ENCODE assay signal across 10 cellular contexts in the genomic region with DNA sequence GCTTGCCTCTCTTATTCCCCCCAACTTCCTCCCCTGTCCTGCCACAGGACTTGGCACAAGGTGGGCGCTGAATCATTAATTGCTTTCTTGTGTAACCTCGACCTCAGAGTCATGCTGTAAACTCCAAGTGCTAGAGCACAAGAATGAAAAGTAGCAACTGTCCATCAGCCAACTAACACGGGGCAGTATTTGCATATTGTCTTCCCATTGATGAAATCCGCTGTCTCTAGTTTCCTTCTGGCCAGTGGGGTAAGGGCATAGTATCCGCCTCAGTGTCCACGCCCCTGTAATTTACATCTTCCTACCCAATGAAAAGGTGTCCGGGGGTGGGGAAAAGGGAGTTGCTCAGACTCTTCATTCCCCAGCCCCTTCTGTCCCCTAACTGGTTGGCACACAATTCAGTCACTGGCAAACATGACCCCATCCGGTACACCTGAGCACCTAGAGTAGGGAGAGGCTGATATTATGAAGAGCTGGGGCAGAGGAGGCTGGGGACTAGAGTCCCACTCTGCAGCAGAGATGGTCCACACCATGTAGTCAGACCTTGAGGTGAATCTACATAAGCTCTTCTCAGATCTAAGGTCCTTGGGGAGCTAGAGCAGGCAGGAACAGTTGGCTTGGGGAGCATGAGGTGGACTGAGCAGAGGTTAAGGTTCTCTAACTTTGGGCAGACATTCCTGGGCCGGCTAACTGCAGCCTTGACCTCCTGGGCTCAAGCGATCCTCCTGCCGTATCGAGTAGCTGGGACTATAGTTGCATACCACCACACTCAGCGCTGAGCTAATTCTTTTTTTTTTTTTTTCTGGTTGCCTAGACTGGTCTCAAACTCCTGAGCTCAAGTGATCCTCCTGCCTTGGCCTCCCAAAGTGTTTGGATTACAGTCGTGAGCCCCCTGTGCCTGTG. TPM values are rescaled to one million over a fixed set of nuclear protein-coding genes. Genes with fewer than 3 reads are reported as not detected.
DNase-seq lines count a peak whose midpoint lies in the region; ATAC-seq and TF ChIP-seq lines count a peak whose summit lies in the region.
"Had no signal": no experiment of that assay in that cellular context is flagged by ENCODE, and none has a peak within 500 bp of the region (broad histone marks: within the 10 kb centered on the region; RNA-seq: fewer than 3 reads in every experiment).

No MANE protein-coding gene starts in this region.

- no peaks in the 10 kb centered on the region for H3K9me2 ChIP-seq in hepatocyte (replicated peaks; ENCODE audit: insufficient read depth)

- H3K36me3 Mint-ChIP-seq in T-cell: no peaks in the 10 kb centered on the region

- no peak overlapping the region for H2AFZ ChIP-seq in hepatocyte

- H3K79me2 ChIP-seq in hepatocyte: no peaks in the 10 kb centered on the region

- peak overlapping the region; percentile 65 for H3K4me2 ChIP-seq in hepatocyte

- peak overlapping the region; percentile 54 for H3K27ac ChIP-seq in cardiac muscle cell
- H3K27ac ChIP-seq in hepatocyte: peak overlapping the region; percentile 46

- no peak overlapping the region for H3K4me3 Mint-ChIP-seq in T-cell
- H3K4me3 Mint-ChIP-seq: T-helper 1 cell treated with Interleukin-12 subunit alpha and Interleukin-12 subunit beta and Interleukin-4 antibody, amounts not matched to agents 30 μg/mL and 1 μg/mL, for 36 hours had no signal

- H3K27me3 Mint-ChIP-seq in T-cell: no peaks in the 10 kb centered on the region

- H3K36me3 ChIP-seq in cardiac muscle cell (no peaks in the 10 kb centered on the region), hepatocyte (replicated peaks; ENCODE audit: insufficient read depth, low read depth) (no peaks in the 10 kb centered on the region)

- H3K4me1 Mint-ChIP-seq in T-cell: peaks cover 30 to 42% (median 37%) of the 10 kb centered on the region in 3 donors

- H3K27ac Mint-ChIP-seq in T-cell: peak overlapping the region in 1 of 2 donors; percentile 36
- H3K27ac Mint-ChIP-seq: T-helper 1 cell treated with Interleukin-12 subunit alpha and Interleukin-12 subunit beta and Interleukin-4 antibody, amounts not matched to agents 30 μg/mL and 1 μg/mL, for 36 hours had no signal

- WGBS in hepatocyte (ENCODE audit: low lambda C conversion rate, missing lambda C conversion rate): 41% methylated on average over 14 of the region's 14 CpGs

- no peaks in the 10 kb centered on the region for H3K9me3 Mint-ChIP-seq in T-cell
- H3K9me3 Mint-ChIP-seq: T-helper 1 cell treated with Interleukin-12 subunit alpha and Interleukin-12 subunit beta and Interleukin-4 antibody, amounts not matched to agents 30 μg/mL and 1 μg/mL, for 36 hours had no signal

- intact Hi-C loops in cardiac septum (cut with DNase I): no loop called here

- no peaks in the 10 kb centered on the region for H4K20me1 ChIP-seq in hepatocyte (ENCODE audit: insufficient read depth, poor library complexity, severe bottlenecking)

- POLR2A ChIA-PET in T-cell (lab: Charles Lee): interaction anchor here in 1 of 2 donors (0.5 kb wide), 1 partner anchor 47 kb away, joined by 7 read pairs; no protein-coding TSS in a partner anchor

- H3K4me1 ChIP-seq in cardiac muscle cell (ENCODE audit: low read depth) (peaks cover 5% of the 10 kb centered on the region), hepatocyte (ENCODE audit: insufficient read depth) (no peaks in the 10 kb centered on the region)

- DNase-seq in cardiac muscle cell (ENCODE audit: low read depth in 1 of 2, low spot score in 1 of 2): peak; percentile 75 to 89
- DNase-seq in cardiac septum (ENCODE audit: low spot score): no peak
- DNase-seq in RKO (ENCODE audit: low spot score): peak; percentile 79
- DNase-seq in hepatocyte (ENCODE audit: low spot score): peak; percentile 77
- DNase-seq in activated gamma-delta T cell treated with Interleukin-2 at 50 U/mL for 16 hours: no peak
- DNase-seq in central memory CD4-positive, alpha-beta T cell: no peak
- DNase-seq in T-cell: no peak
- no peak for DNase-seq in NCI-H1417 treated with DMSO at 0.1 percent for 48 hours (lab: John Stamatoyannopoulos, UW)

- H3K9me3 ChIP-seq in cardiac muscle cell (ENCODE audit: low read depth) (no peaks in the 10 kb centered on the region), hepatocyte (ENCODE audit: low read depth) (no peaks in the 10 kb centered on the region)

- H3K27me3 ChIP-seq in cardiac muscle cell: no peaks in the 10 kb centered on the region
- H3K27me3 ChIP-seq in hepatocyte: no peaks in the 10 kb centered on the region

- no peak overlapping the region for H3K4me3 ChIP-seq in cardiac muscle cell
- H3K4me3 ChIP-seq in hepatocyte: no peak overlapping the region

- TF ChIP-seq CTCF in cardiac muscle cell (IDR thresholded peaks at IDR 0.05; ENCODE audit: low read depth, low read length) (no peak), hepatocyte (IDR thresholded peaks at IDR 0.05; ENCODE audit: poor library complexity) (no peak)

- CTCF ChIA-PET in T-cell (lab: Charles Lee): interaction anchor here in 1 of 2 donors (0.6 to 0.8 kb wide), 2 partner anchors 10 to 720 kb away, joined by 3 to 4 read pairs; no protein-coding TSS in a partner anchor

- no peak for ATAC-seq in T-cell (replicated peaks in 1 of 4)

RNA-seq across cellular contexts. Expression of gene GGA1, which starts 6.8 kb away (rescaled TPM):
- total RNA-seq in cardiac muscle cell (91.9 and 114 TPM in 2 replicates), cardiac septum (32.5 TPM), hepatocyte (25.5 and 30.2 TPM in 2 replicates), T-cell (100 to 1,000 TPM in 2 of 5 donors, 10 to 100 TPM in 3; 83.8 to 105 (median 97.7) TPM)
- polyA plus RNA-seq in cardiac muscle cell (81.9 and 82.6 TPM in 2 replicates), hepatocyte (51.5 and 75.3 TPM in 2 replicates)

RNA-seq across cellular contexts. Expression of gene LGALS2, which starts 21.9 kb away (rescaled TPM):
- total RNA-seq in cardiac muscle cell (not detected in 2 replicates), cardiac septum (not detected), hepatocyte (60.1 and 80.9 TPM in 2 replicates), T-cell (1 to 10 TPM in 1 of 5 donors, under 1 TPM in 1, not detected in 3; 0.63 to 1.4 TPM)
- polyA plus RNA-seq in cardiac muscle cell (not detected in 2 replicates), hepatocyte (115 and 125 TPM in 2 replicates)
- total RNA-seq: pulmonary artery endothelial cell had no signal

RNA-seq across cellular contexts. Expression of gene SH3BP1, which starts 37.7 kb away (rescaled TPM):
- 24.3 and 51.9 TPM in 2 replicates for total RNA-seq in cardiac muscle cell
- 15.0 and 20.7 TPM in 2 replicates for polyA plus RNA-seq in cardiac muscle cell
- 2.3 TPM for total RNA-seq in cardiac septum
- total RNA-seq in hepatocyte: 6.4 and 14.0 TPM in 2 replicates
- 12.3 and 21.6 TPM in 2 replicates for polyA plus RNA-seq in hepatocyte
- total RNA-seq in T-cell: 100 to 1,000 TPM in 1 of 5 donors, 10 to 100 TPM in 4; 91.3 to 111 (median 93.6) TPM

RNA-seq across cellular contexts. Expression of gene CDC42EP1, which starts 41.5 kb away (rescaled TPM):
- total RNA-seq in cardiac muscle cell: 8.9 and 12.7 TPM in 2 replicates
- polyA plus RNA-seq in cardiac muscle cell: 10.9 and 21.6 TPM in 2 replicates
- total RNA-seq in cardiac septum: 18.8 TPM
- 31.4 and 34.6 TPM in 2 replicates for total RNA-seq in hepatocyte
- 146 and 149 TPM in 2 replicates for polyA plus RNA-seq in hepatocyte
- under 1 TPM in 3 of 5 donors, not detected in 2; 0.47 to 0.73 (median 0.62) TPM for total RNA-seq in T-cell

RNA-seq across cellular contexts. Expression of gene PDXP, which starts 56.7 kb away (rescaled TPM):
- 48.5 and 62.5 TPM in 2 replicates for total RNA-seq in cardiac muscle cell
- 88.0 and 117 TPM in 2 replicates for polyA plus RNA-seq in cardiac muscle cell
- 24.1 TPM for total RNA-seq in cardiac septum
- 15.0 and 18.3 TPM in 2 replicates for total RNA-seq in hepatocyte
- polyA plus RNA-seq in hepatocyte: 25.0 and 27.6 TPM in 2 replicates
- total RNA-seq in T-cell: 10 to 100 TPM in 3 of 5 donors, 1 to 10 TPM in 2; 3.1 to 11.3 (median 10.7) TPM

Comparison
In these comparisons a context has a peak if more than half of its experiments do, and no peak if none do; other contexts are left out.
1. DNase-seq: peak in cardiac muscle cell (2 of 2), RKO (single experiment) and hepatocyte (single experiment); none in cardiac septum (single experiment), activated gamma-delta T cell treated with Interleukin-2 at 50 U/mL for 16 hours (single experiment), central memory CD4-positive, alpha-beta T cell (single experiment), T-cell (0 of 34) and NCI-H1417 treated with DMSO at 0.1 percent for 48 hours (single experiment).
2. RNA of gene LGALS2, which starts 21.9 kb away (total RNA-seq): 60.1 to 80.9 TPM in hepatocyte; 0.63 to 1.4 TPM in T-cell, not detected in cardiac septum (single experiment) and not detected in cardiac muscle cell; every median in the first group is over 10 times any median in the second.